Comparison of ENCODE assay signal across 24 cellular contexts in genomic region chr2:10680957-10681356, GRCh38. TPM values are rescaled to one million over a fixed set of nuclear protein-coding genes. Genes with fewer than 3 reads are reported as not detected.
"Had no signal": no experiment of that assay in that cellular context is flagged by ENCODE, and none has a peak within 500 bp of the region (broad histone marks: within the 10 kb centered on the region; RNA-seq: fewer than 3 reads in every experiment).

No MANE protein-coding gene starts in this region.

- H3K9me3 ChIP-seq: adrenal gland, ascending aorta, sigmoid colon, thoracic aorta, vagina had no signal

- H3K27ac ChIP-seq: adrenal gland, ascending aorta, brain microvascular endothelial cell, foreskin keratinocyte, sigmoid colon, thoracic aorta, vagina had no signal

- H3K9me3 Mint-ChIP-seq: central memory CD8-positive, alpha-beta T cell; natural killer cell; stimulated activated naive B cell treated with anti-CD40 and anti-IgM and Interleukin-4, amounts not matched to agents 10 μg/mL and 1 μg/mL and 100 μg/mL, for 72 hours; T-helper 1 cell treated with Interleukin-12 subunit alpha and Interleukin-12 subunit beta and Interleukin-4 antibody, amounts not matched to agents 30 μg/mL and 1 μg/mL, for 36 hours; type B pancreatic cell had no signal

- H3K4me1 ChIP-seq: ascending aorta, foreskin keratinocyte, sigmoid colon, vagina had no signal

- H3K27me3 ChIP-seq: adrenal gland, ascending aorta, brain microvascular endothelial cell, foreskin keratinocyte, sigmoid colon, vagina had no signal

- H3K4me3 Mint-ChIP-seq: activated CD8-positive, alpha-beta memory T cell treated with anti-CD3 and anti-CD28 coated beads, Interleukin-2, amount 10 ng/mL, durations not matched to agents 7 days and 5 days; central memory CD8-positive, alpha-beta T cell; natural killer cell; stimulated activated naive B cell treated with anti-CD40 and anti-IgM and Interleukin-4, amounts not matched to agents 10 μg/mL and 1 μg/mL and 100 μg/mL, for 72 hours; T-helper 1 cell treated with Interleukin-12 subunit alpha and Interleukin-12 subunit beta and Interleukin-4 antibody, amounts not matched to agents 30 μg/mL and 1 μg/mL, for 36 hours; type B pancreatic cell had no signal

- H3K27me3 Mint-ChIP-seq: activated CD8-positive, alpha-beta memory T cell treated with anti-CD3 and anti-CD28 coated beads, Interleukin-2, amount 10 ng/mL, durations not matched to agents 7 days and 5 days; central memory CD8-positive, alpha-beta T cell; progenitor cell of endocrine pancreas; stimulated activated naive B cell treated with anti-CD40 and anti-IgM and Interleukin-4, amounts not matched to agents 10 μg/mL and 1 μg/mL and 100 μg/mL, for 72 hours; type B pancreatic cell had no signal

- H3K36me3 Mint-ChIP-seq: natural killer cell had no signal

- H3K4me3 ChIP-seq: adrenal gland, ascending aorta, sigmoid colon, smooth muscle cell, thoracic aorta, vagina had no signal

- H3K4me2 ChIP-seq: smooth muscle cell had no signal

- DNase-seq: activated CD4-positive, CD25-positive, alpha-beta regulatory T cell; activated CD8-positive, alpha-beta memory T cell treated with anti-CD3 and anti-CD28 coated beads, Interleukin-2, amount 10 ng/mL, durations not matched to agents 7 days and 5 days; adrenal gland; brain microvascular endothelial cell; effector memory CD4-positive, alpha-beta T cell; foreskin keratinocyte; left ventricle myocardium superior; midbrain; natural killer cell; retina; sigmoid colon; stimulated activated CD4-positive, alpha-beta T cell treated with anti-CD3 and anti-CD28 coated beads, Interleukin-15, amount 100 ng/mL, for 24 hours; stimulated activated naive B cell treated with anti-CD40 and anti-IgM and Interleukin-4, amounts not matched to agents 10 μg/mL and 1 μg/mL and 100 μg/mL, for 72 hours had no signal

- H3K27ac Mint-ChIP-seq: activated CD8-positive, alpha-beta memory T cell treated with anti-CD3 and anti-CD28 coated beads, Interleukin-2, amount 10 ng/mL, durations not matched to agents 7 days and 5 days; natural killer cell; progenitor cell of endocrine pancreas; stimulated activated naive B cell treated with anti-CD40 and anti-IgM and Interleukin-4, amounts not matched to agents 10 μg/mL and 1 μg/mL and 100 μg/mL, for 72 hours; T-helper 1 cell treated with Interleukin-12 subunit alpha and Interleukin-12 subunit beta and Interleukin-4 antibody, amounts not matched to agents 30 μg/mL and 1 μg/mL, for 36 hours; type B pancreatic cell had no signal

- ATAC-seq: activated CD8-positive, alpha-beta memory T cell treated with anti-CD3 and anti-CD28 coated beads, Interleukin-2, amount 10 ng/mL, durations not matched to agents 7 days and 5 days; foreskin keratinocyte; left ventricle myocardium superior; natural killer cell; stimulated activated naive B cell treated with anti-CD40 and anti-IgM and Interleukin-4, amounts not matched to agents 10 μg/mL and 1 μg/mL and 100 μg/mL, for 72 hours had no signal

- FAIRE-seq: colon had no signal

RNA-seq across cellular contexts. Expression of gene ATP6V1C2, which starts 40.5 kb away (rescaled TPM):
- total RNA-seq: activated CD8-positive, alpha-beta memory T cell treated with anti-CD3 and anti-CD28 coated beads, Interleukin-2, amount 10 ng/mL, durations not matched to agents 7 days and 5 days; glomerular endothelial cell; osteocyte had no signal
